ENCODE assay signal across 28 cellular contexts in genomic region chr4:24656906-24657305, GRCh38.
"Had no signal": no experiment of that assay in that cellular context is flagged by ENCODE, and none has a peak within 500 bp of the region (broad histone marks: within the 10 kb centered on the region; RNA-seq: fewer than 3 reads in every experiment).

No MANE protein-coding gene starts in this region.

- H3K27ac ChIP-seq: brain microvascular endothelial cell, left lung, lower lobe of right lung, right lobe of liver, thyroid gland, WERI-Rb-1 had no signal

- H3K9me3 ChIP-seq: left lung, lower lobe of right lung, right lobe of liver, thyroid gland had no signal

- H3K27me3 ChIP-seq: brain microvascular endothelial cell, left lung, right lobe of liver, thyroid gland had no signal

- H3K4me3 ChIP-seq: left lung, lower lobe of right lung, right lobe of liver, thyroid gland had no signal

- DNase-seq: activated CD4-positive, alpha-beta memory T cell treated with anti-CD3 and anti-CD28 coated beads for 36 hours; activated CD4-positive, alpha-beta T cell treated with anti-CD3 and anti-CD28 coated beads, Interleukin-2, amount 10 ng/mL, durations not matched to agents 24 days and 14 days; activated CD4-positive, CD25-positive, alpha-beta regulatory T cell treated with anti-CD3 and anti-CD28 coated beads, Interleukin-2, amount 50 U/mL, for 72 hours; activated CD8-positive, alpha-beta memory T cell treated with anti-CD3 and anti-CD28 coated beads, Interleukin-2, amount 50 U/mL, for 4 hours; activated gamma-delta T cell treated with Interleukin-2 at 50 U/mL for 16 hours; activated naive CD4-positive, alpha-beta T cell treated with anti-CD3 and anti-CD28 coated beads, Interleukin-2, amount 50 U/mL, for 16 hours; activated T-cell treated with anti-CD3 and anti-CD28 coated beads, Interleukin-2, amount 50 U/mL, for 1 hour; amniotic stem cell; brain microvascular endothelial cell; central memory CD4-positive, alpha-beta T cell; effector CD4-positive, alpha-beta T cell; kidney glomerular epithelial cell; left lung; lower lobe of right lung; mesendoderm; right lobe of liver; stimulated activated CD4-positive, alpha-beta T cell treated with anti-CD3 and anti-CD28 coated beads, Interleukin-4, amount 100 ng/mL, for 24 hours; stimulated activated CD8-positive, alpha-beta memory T cell treated with anti-CD3 and anti-CD28 coated beads, Interleukin-4, amount 100 ng/mL, for 48 hours; stimulated activated naive CD8-positive, alpha-beta T cell treated with anti-CD3 and anti-CD28 coated beads, Interleukin-15, amount 100 ng/mL, for 72 hours; substantia nigra; T-helper 9 cell; thyroid gland; WERI-Rb-1 had no signal

- ATAC-seq: left lung; lower lobe of right lung; natural killer cell treated with Interleukin-12 subunit alpha and Interleukin-12 subunit beta and Interleukin-15 and Interleukin-18, amount 100 ng/mL, for 72 hours; right lobe of liver; stimulated activated memory B cell treated with anti-CD40 and anti-IgM and Interleukin-4, amounts not matched to agents 10 μg/mL and 1 μg/mL and 100 μg/mL, for 72 hours; stimulated activated naive CD8-positive, alpha-beta T cell treated with anti-CD3 and anti-CD28 coated beads, Interleukin-15, amount 100 ng/mL, for 72 hours had no signal

- FAIRE-seq: astrocyte, endometrium, frontal cortex had no signal

- H3K36me3 ChIP-seq: brain microvascular endothelial cell, left lung, lower lobe of right lung, right lobe of liver, thyroid gland, WERI-Rb-1 had no signal
